ENCODE assay signal across 1 cellular context in genomic region chr5:71455427-71456361, GRCh38.
A peak's percentile ranks its signal among the peaks of the same experiment; 100 is the strongest.
TF ChIP-seq lines count a peak whose summit lies in the region.

Gene BDP1 (plus strand): TSS chr5:71455651. CDS start chr5:71455878, 227 bp downstream.

TF ChIP-seq in H1, 55 proteins besides CTCF, POLR2A, EP300 and RAD21 (continued from another document):
- peak; percentile 73 for TF ChIP-seq KDM5A (IDR thresholded peaks at IDR 0.05; ENCODE audit: low read length)
- TF ChIP-seq, protein P1, sequence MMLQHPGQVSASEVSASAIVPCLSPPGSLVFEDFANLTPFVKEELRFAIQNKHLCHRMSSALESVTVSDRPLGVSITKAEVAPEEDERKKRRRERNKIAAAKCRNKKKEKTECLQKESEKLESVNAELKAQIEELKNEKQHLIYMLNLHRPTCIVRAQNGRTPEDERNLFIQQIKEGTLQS (IDR thresholded peaks at IDR 0.05; ENCODE audit: insufficient read depth, low read depth, low read length), result peak; percentile 97
- no peak for TF ChIP-seq SUZ12 (IDR thresholded peaks at IDR 0.05; ENCODE audit: low read length)
- no peak for TF ChIP-seq RNF2 (IDR thresholded peaks at IDR 0.05; ENCODE audit: borderline replicate concordance, low read depth, low read length, missing control alignments, poor library complexity, severe bottlenecking)
- TF ChIP-seq CEBPB (IDR thresholded peaks at IDR 0.05; ENCODE audit: low read depth, low read length), result peak; percentile 97
- TF ChIP-seq HDAC6 (IDR thresholded peaks at IDR 0.05; ENCODE audit: low read depth, low read length), result no peak
- TF ChIP-seq SRF (IDR thresholded peaks at IDR 0.05; ENCODE audit: low read depth, low read length), result peak; percentile 89
- 0 out of 4 replicates have a peak, but pooled peaks of 1 of the 2 experiments have one; percentile 29 for TF ChIP-seq HDAC2 (IDR thresholded peaks at IDR 0.05; ENCODE audit: borderline replicate concordance in 1 of 2, low read depth in 2 of 2, low read length in 2 of 2)
- no peak for TF ChIP-seq BACH1 (IDR thresholded peaks at IDR 0.05; ENCODE audit: low read length)
- peak; percentile 65; the same call in 1 of the 2 replicates for TF ChIP-seq JUN (IDR thresholded peaks at IDR 0.05; ENCODE audit: low read depth, low read length)
- TF ChIP-seq CREB1 (IDR thresholded peaks at IDR 0.05), result peak; percentile 99
- TF ChIP-seq YY1 (IDR thresholded peaks at IDR 0.05; ENCODE audit: low read depth, low read length), result peak; percentile 93
- peak; percentile 90 for TF ChIP-seq ASH2L (IDR thresholded peaks at IDR 0.05; ENCODE audit: low read length)
- no peak for TF ChIP-seq EZH2 (IDR thresholded peaks at IDR 0.05; ENCODE audit: low read depth, low read length, severe bottlenecking)
- no peak for TF ChIP-seq BCL11A (IDR thresholded peaks at IDR 0.05; ENCODE audit: low read depth in 2 of 2, low read length in 2 of 2)
- peak; percentile 71 for TF ChIP-seq SAP30 (IDR thresholded peaks at IDR 0.05; ENCODE audit: insufficient read depth, insufficient replicate concordance, low read length)
- peak; percentile 100 for TF ChIP-seq KDM4A (IDR thresholded peaks at IDR 0.05; ENCODE audit: low read depth, low read length, severe bottlenecking)
- TF ChIP-seq CTBP2 (IDR thresholded peaks at IDR 0.05; ENCODE audit: borderline replicate concordance, insufficient read depth, insufficient read length, low read length), result no peak
- TF ChIP-seq TAF7 (optimal IDR thresholded peaks at IDR 0.05; ENCODE audit: borderline replicate concordance, low read depth, low read length), result peak; percentile 63
- peak; percentile 99 for TF ChIP-seq PHF8 (conservative IDR thresholded peaks at IDR 0.05; ENCODE audit: low read depth, low read length)
- peak; percentile 83 to 99; a peak in 2 of 4 replicates for TF ChIP-seq SIN3A (conservative IDR thresholded peaks at IDR 0.05 in 1 of 2, IDR thresholded peaks at IDR 0.05 in 1 of 2; ENCODE audit: low read depth in 1 of 2, low read length in 2 of 2)
- TF ChIP-seq TCF12 (IDR thresholded peaks at IDR 0.05; ENCODE audit: low read depth, low read length), result no peak
- no peak for TF ChIP-seq KDM1A (IDR thresholded peaks at IDR 0.05; ENCODE audit: borderline replicate concordance, low read length)
- TF ChIP-seq CBX5 (IDR thresholded peaks at IDR 0.05; ENCODE audit: low read depth, low read length), result no peak
- no peak for TF ChIP-seq RFX5 (IDR thresholded peaks at IDR 0.05; ENCODE audit: borderline replicate concordance, low read depth, low read length)
- TF ChIP-seq CHD2 (IDR thresholded peaks at IDR 0.05; ENCODE audit: low read length), result no peak
- TF ChIP-seq CBX8 (IDR thresholded peaks at IDR 0.05; ENCODE audit: borderline replicate concordance, low read depth, low read length), result no peak
- TF ChIP-seq ATF2 (IDR thresholded peaks at IDR 0.05; ENCODE audit: low read length), result peak; percentile 97
- no peak for TF ChIP-seq POU5F1 (IDR thresholded peaks at IDR 0.05; ENCODE audit: low read depth, low read length)
- peak; percentile 60 for TF ChIP-seq MAX (IDR thresholded peaks at IDR 0.05)
- TF ChIP-seq NRF1 (IDR thresholded peaks at IDR 0.05; ENCODE audit: low read depth, low read length), result no peak
- TF ChIP-seq NANOG (IDR thresholded peaks at IDR 0.05; ENCODE audit: insufficient read depth, low read depth, low read length, poor library complexity, severe bottlenecking), result no peak
- TF ChIP-seq GABPA (IDR thresholded peaks at IDR 0.05; ENCODE audit: borderline replicate concordance, insufficient read depth, low read length), result no peak
- TF ChIP-seq TBP (IDR thresholded peaks at IDR 0.05; ENCODE audit: low read depth, low read length), result peak; percentile 87
- TF ChIP-seq, protein P2, sequence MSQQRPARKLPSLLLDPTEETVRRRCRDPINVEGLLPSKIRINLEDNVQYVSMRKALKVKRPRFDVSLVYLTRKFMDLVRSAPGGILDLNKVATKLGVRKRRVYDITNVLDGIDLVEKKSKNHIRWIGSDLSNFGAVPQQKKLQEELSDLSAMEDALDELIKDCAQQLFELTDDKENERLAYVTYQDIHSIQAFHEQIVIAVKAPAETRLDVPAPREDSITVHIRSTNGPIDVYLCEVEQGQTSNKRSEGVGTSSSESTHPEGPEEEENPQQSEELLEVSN (IDR thresholded peaks at IDR 0.05), result no peak
- peak; percentile 43; the same call in 1 of the 2 replicates for TF ChIP-seq SP1 (IDR thresholded peaks at IDR 0.05; ENCODE audit: low read depth, low read length)
- TF ChIP-seq BRCA1 (IDR thresholded peaks at IDR 0.05; ENCODE audit: low read depth, low read length), result peak; percentile 61; the same call in 1 of the 2 replicates
- no peak; the same call in 1 of the 2 replicates for TF ChIP-seq RBBP5 (IDR thresholded peaks at IDR 0.05; ENCODE audit: borderline replicate concordance, low read depth, low read length)
- TF ChIP-seq, protein P3, sequence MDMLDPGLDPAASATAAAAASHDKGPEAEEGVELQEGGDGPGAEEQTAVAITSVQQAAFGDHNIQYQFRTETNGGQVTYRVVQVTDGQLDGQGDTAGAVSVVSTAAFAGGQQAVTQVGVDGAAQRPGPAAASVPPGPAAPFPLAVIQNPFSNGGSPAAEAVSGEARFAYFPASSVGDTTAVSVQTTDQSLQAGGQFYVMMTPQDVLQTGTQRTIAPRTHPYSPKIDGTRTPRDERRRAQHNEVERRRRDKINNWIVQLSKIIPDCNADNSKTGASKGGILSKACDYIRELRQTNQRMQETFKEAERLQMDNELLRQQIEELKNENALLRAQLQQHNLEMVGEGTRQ (IDR thresholded peaks at IDR 0.05; ENCODE audit: low read length), result no peak
- TF ChIP-seq CHD7 (IDR thresholded peaks at IDR 0.05; ENCODE audit: insufficient replicate concordance, low read length), result no peak
- no peak for TF ChIP-seq FOSL1 (IDR thresholded peaks at IDR 0.05; ENCODE audit: insufficient read depth, low read depth, low read length)
- TF ChIP-seq EGR1 (IDR thresholded peaks at IDR 0.05; ENCODE audit: borderline replicate concordance, low read depth, low read length), result no peak
- TF ChIP-seq SIRT6 (IDR thresholded peaks at IDR 0.05; ENCODE audit: low read length), result no peak
- no peak for TF ChIP-seq SP2 (IDR thresholded peaks at IDR 0.05; ENCODE audit: low read length)
- TF ChIP-seq MAFK (IDR thresholded peaks at IDR 0.05; ENCODE audit: low read depth, low read length), result no peak
- TF ChIP-seq RXRA (IDR thresholded peaks at IDR 0.05; ENCODE audit: insufficient read depth, low read depth, low read length), result no peak
